In genomic region chr11:86608251-86608799, GRCh38 we compare ENCODE assay signal across 8 cellular contexts.
DNase-seq lines count a peak whose midpoint lies in the region; ATAC-seq and TF ChIP-seq lines count a peak whose summit lies in the region.

No MANE protein-coding gene starts in this region.

- no peak overlapping the region for H3K4me3 ChIP-seq in fibroblast of pulmonary artery (replicated peaks; ENCODE audit: low read depth, low read length)

- no peak overlapping the region for H3K4me3 Mint-ChIP-seq in CD4-positive, alpha-beta T cell
- H3K4me3 Mint-ChIP-seq in activated CD4-positive, alpha-beta T cell treated with anti-CD3 and anti-CD28 coated beads, Interleukin-2, amount 10 ng/mL, durations not matched to agents 24 days and 14 days, result no peak overlapping the region
- no peak overlapping the region for H3K4me3 Mint-ChIP-seq in neural crest cell

- no peaks in the 10 kb centered on the region for H3K27me3 Mint-ChIP-seq in CD4-positive, alpha-beta T cell
- H3K27me3 Mint-ChIP-seq in activated CD4-positive, alpha-beta T cell treated with anti-CD3 and anti-CD28 coated beads, Interleukin-2, amount 10 ng/mL, durations not matched to agents 24 days and 14 days, result peaks cover 3% of the 10 kb centered on the region
- no peaks in the 10 kb centered on the region for H3K27me3 Mint-ChIP-seq in neural crest cell (ENCODE audit: low read depth)

- intact Hi-C loops in CD4-positive, alpha-beta T cell (cut with DNase I, micrococcal nuclease), result loop anchor here in 1 of 2 experiments (5.0 kb wide), 1 partner anchor 151 kb away; no protein-coding TSS in a partner anchor
- intact Hi-C loops in activated CD4-positive, alpha-beta T cell treated with anti-CD3 and anti-CD28 coated beads, Interleukin-2, amount 10 ng/mL, durations not matched to agents 24 days and 14 days (cut with micrococcal nuclease), result loop anchor here (1.0 kb wide), 3 partner anchors 15 to 210 kb away; no protein-coding TSS in a partner anchor

- no peaks in the 10 kb centered on the region for H3K27me3 ChIP-seq in CD4-positive, alpha-beta T cell (ENCODE audit: control insufficient read depth, insufficient read depth, low read length)

- peak in 3 of 10 experiments; percentile 3 to 5 (median 3) for DNase-seq in CD4-positive, alpha-beta T cell
- DNase-seq in NCI-H1694 (lab: John Stamatoyannopoulos, UW), result peak; percentile 51
- DNase-seq in activated CD4-positive, alpha-beta T cell treated with anti-CD3 and anti-CD28 coated beads, Interleukin-2, amount 10 ng/mL, durations not matched to agents 24 days and 14 days, result peak; percentile 82
- peak; percentile 85 for DNase-seq in fibroblast of pulmonary artery (ENCODE audit: low read depth)
- peak; percentile 46 for DNase-seq in neural crest cell (ENCODE audit: low read depth, low spot score)
- no peak for DNase-seq in mesenteric fat pad (ENCODE audit: low spot score)

- peak; percentile 55 for ATAC-seq in CD4-positive, alpha-beta T cell (ENCODE audit: poor library complexity)
- ATAC-seq in GM18519 (IDR thresholded peaks at IDR 0.05; ENCODE audit: low FRiP score, unreplicated experiment), result peak; percentile 90
- ATAC-seq in HG02885 (IDR thresholded peaks at IDR 0.05; ENCODE audit: poor library complexity, unreplicated experiment), result peak; percentile 96

- no peak overlapping the region for H3K27ac ChIP-seq in CD4-positive, alpha-beta T cell (ENCODE audit: low read depth, low read length)

- no peaks in the 10 kb centered on the region for H3K36me3 Mint-ChIP-seq in CD4-positive, alpha-beta T cell (ENCODE audit: low read depth)
- no peaks in the 10 kb centered on the region for H3K36me3 Mint-ChIP-seq in activated CD4-positive, alpha-beta T cell treated with anti-CD3 and anti-CD28 coated beads, Interleukin-2, amount 10 ng/mL, durations not matched to agents 24 days and 14 days (ENCODE audit: low read depth)
- H3K36me3 Mint-ChIP-seq in neural crest cell (ENCODE audit: low read depth), result peaks cover 5% of the 10 kb centered on the region

- CTCF ChIA-PET in CD4-positive, alpha-beta T cell (lab: Charles Lee), result no interaction called here

- peaks cover 9% of the 10 kb centered on the region for H3K4me1 Mint-ChIP-seq in CD4-positive, alpha-beta T cell (ENCODE audit: low read depth)
- peaks cover 22% of the 10 kb centered on the region for H3K4me1 Mint-ChIP-seq in activated CD4-positive, alpha-beta T cell treated with anti-CD3 and anti-CD28 coated beads, Interleukin-2, amount 10 ng/mL, durations not matched to agents 24 days and 14 days
- H3K4me1 Mint-ChIP-seq in neural crest cell, result peaks cover 36% of the 10 kb centered on the region

- TF ChIP-seq CTCF in CD4-positive, alpha-beta T cell (IDR thresholded peaks at IDR 0.05), result peak; percentile 62
- TF ChIP-seq CTCF in fibroblast of pulmonary artery (IDR thresholded peaks at IDR 0.05; ENCODE audit: low read length, missing control alignments), result peak; percentile 94
- peak; percentile 92 for TF ChIP-seq CTCF in neural crest cell (conservative IDR thresholded peaks at IDR 0.05)

- POLR2A ChIA-PET in CD4-positive, alpha-beta T cell (lab: Charles Lee), result no interaction called here

- no peak overlapping the region for H3K27ac Mint-ChIP-seq in CD4-positive, alpha-beta T cell
- H3K27ac Mint-ChIP-seq in activated CD4-positive, alpha-beta T cell treated with anti-CD3 and anti-CD28 coated beads, Interleukin-2, amount 10 ng/mL, durations not matched to agents 24 days and 14 days, result no peak overlapping the region
- H3K27ac Mint-ChIP-seq in neural crest cell (ENCODE audit: unreplicated experiment), result no peak overlapping the region

- peaks cover 2% of the 10 kb centered on the region for H3K9me3 Mint-ChIP-seq in CD4-positive, alpha-beta T cell
- H3K9me3 Mint-ChIP-seq in activated CD4-positive, alpha-beta T cell treated with anti-CD3 and anti-CD28 coated beads, Interleukin-2, amount 10 ng/mL, durations not matched to agents 24 days and 14 days, result peaks cover 6% of the 10 kb centered on the region
- H3K9me3 Mint-ChIP-seq in neural crest cell, result no peaks in the 10 kb centered on the region

- H3K9me3 ChIP-seq in CD4-positive, alpha-beta T cell (ENCODE audit: control insufficient read depth, low read length), result no peaks in the 10 kb centered on the region
